8 cellular contexts compared by ENCODE assay signal in the genomic region with DNA sequence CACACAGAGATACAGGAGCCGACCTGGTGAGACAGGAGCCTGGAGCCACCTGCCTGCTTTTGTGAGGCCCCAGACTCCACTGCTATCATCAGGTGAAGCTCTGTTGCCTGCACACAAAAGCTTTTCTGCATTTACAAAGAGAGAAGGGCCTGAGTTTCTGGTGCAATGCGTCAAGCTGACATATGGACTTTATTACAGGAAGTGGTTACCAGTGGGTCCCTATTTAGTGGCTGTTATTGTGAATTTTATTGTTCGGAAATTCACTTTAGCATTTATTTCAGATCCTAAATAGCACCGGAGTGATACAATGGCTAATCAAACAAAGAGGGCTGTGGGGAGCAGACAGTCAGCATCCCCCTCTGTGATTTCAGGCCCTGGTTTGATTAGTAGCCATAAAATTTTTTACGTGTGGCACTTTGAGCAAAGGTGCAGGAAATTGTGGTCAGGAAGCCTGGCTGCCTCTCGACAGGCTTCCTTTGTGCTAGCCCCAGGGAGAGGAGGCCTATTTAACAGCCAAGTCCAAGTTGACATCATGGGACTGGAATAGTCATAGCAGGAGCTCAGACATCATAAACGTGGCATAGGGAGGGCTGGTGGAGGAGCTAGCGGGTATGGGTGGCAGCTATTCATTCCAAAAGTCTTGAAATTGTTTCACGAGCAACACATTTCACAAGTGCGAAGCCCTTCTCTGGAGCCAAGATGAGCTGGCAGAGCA. TPM values are rescaled to one million over a fixed set of nuclear protein-coding genes. Genes with fewer than 3 reads are reported as not detected.
DNase-seq lines count a peak whose midpoint lies in the region; ATAC-seq and FAIRE-seq lines count a peak whose summit lies in the region.

No MANE protein-coding gene starts in this region.

- peak; percentile 65 for DNase-seq in activated naive CD4-positive, alpha-beta T cell treated with anti-CD3 and anti-CD28 coated beads for 36 hours
- DNase-seq in activated naive CD4-positive, alpha-beta T cell treated with anti-CD3 and anti-CD28 coated beads, Interleukin-2, amount 50 U/mL, for 16 hours = no peak
- peak; percentile 96 for DNase-seq in NCI-H748 (lab: John Stamatoyannopoulos, UW; ENCODE audit: unreplicated experiment)
- DNase-seq in activated effector memory CD4-positive, alpha-beta T cell treated with anti-CD3 and anti-CD28 coated beads, Interleukin-2, amount 50 U/mL, for 16 hours = peak; percentile 72
- peak; percentile 28 for DNase-seq in medulla oblongata (ENCODE audit: extremely low spot score)
- DNase-seq in frontal cortex (ENCODE audit: low spot score in 2 of 2) = no peak
- DNase-seq in NCI-H526 (lab: John Stamatoyannopoulos, UW) = no peak

- H3K4me1 Mint-ChIP-seq in activated naive CD4-positive, alpha-beta T cell treated with anti-CD3 and anti-CD28 coated beads for 36 hours (ENCODE audit: low read depth) = peaks cover 18% of the 10 kb centered on the region

- no peaks in the 10 kb centered on the region for H3K27me3 Mint-ChIP-seq in activated naive CD4-positive, alpha-beta T cell treated with anti-CD3 and anti-CD28 coated beads for 36 hours (ENCODE audit: low read depth)

- ATAC-seq in HG03060 (IDR thresholded peaks at IDR 0.05; ENCODE audit: low read depth, unreplicated experiment) = peak; percentile 37

- no peak overlapping the region for H3K27ac Mint-ChIP-seq in activated naive CD4-positive, alpha-beta T cell treated with anti-CD3 and anti-CD28 coated beads for 36 hours

- CTCF ChIA-PET in activated naive CD4-positive, alpha-beta T cell treated with anti-CD3 and anti-CD28 coated beads for 36 hours (lab: Charles Lee) = interaction anchor here (0.7 kb wide), 1 partner anchor 610 kb away, joined by 4 read pairs; no protein-coding TSS in a partner anchor

- peaks cover 2% of the 10 kb centered on the region for H3K9me3 Mint-ChIP-seq in activated naive CD4-positive, alpha-beta T cell treated with anti-CD3 and anti-CD28 coated beads for 36 hours

- H3K4me3 Mint-ChIP-seq in activated naive CD4-positive, alpha-beta T cell treated with anti-CD3 and anti-CD28 coated beads for 36 hours = no peak overlapping the region

- no peaks in the 10 kb centered on the region for H3K36me3 Mint-ChIP-seq in activated naive CD4-positive, alpha-beta T cell treated with anti-CD3 and anti-CD28 coated beads for 36 hours (ENCODE audit: low read depth)

- FAIRE-seq in frontal cortex (lab: Jason Lieb, UNC) = no peak

- intact Hi-C loops in activated naive CD4-positive, alpha-beta T cell treated with anti-CD3 and anti-CD28 coated beads for 36 hours (cut with micrococcal nuclease) = loop anchor here (1.0 kb wide), 1 partner anchor 146 kb away; no protein-coding TSS in a partner anchor

RNA-seq across cellular contexts. Expression of gene TGFBI, which starts 8.4 kb away (rescaled TPM):
- total RNA-seq in activated naive CD4-positive, alpha-beta T cell treated with anti-CD3 and anti-CD28 coated beads for 36 hours = not detected
- total RNA-seq in frontal cortex = 4.9 TPM

Comparison
In these comparisons a context has a peak if more than half of its experiments do, and no peak if none do; other contexts are left out.
1. DNase-seq: peak in activated naive CD4-positive, alpha-beta T cell treated with anti-CD3 and anti-CD28 coated beads for 36 hours (single experiment), NCI-H748 (single experiment), activated effector memory CD4-positive, alpha-beta T cell treated with anti-CD3 and anti-CD28 coated beads, Interleukin-2, amount 50 U/mL, for 16 hours (single experiment) and medulla oblongata (single experiment); none in activated naive CD4-positive, alpha-beta T cell treated with anti-CD3 and anti-CD28 coated beads, Interleukin-2, amount 50 U/mL, for 16 hours (single experiment), frontal cortex (0 of 2) and NCI-H526 (0 of 2).